9 cellular contexts compared by ENCODE assay signal in genomic region chr3:43998374-43998840, GRCh38.
A peak's percentile ranks its signal among the peaks of the same experiment; 100 is the strongest.
DNase-seq lines count a peak whose midpoint lies in the region; ATAC-seq and TF ChIP-seq lines count a peak whose summit lies in the region.
"Had no signal": no experiment of that assay in that cellular context is flagged by ENCODE, and none has a peak within 500 bp of the region (broad histone marks: within the 10 kb centered on the region; RNA-seq: fewer than 3 reads in every experiment).

No MANE protein-coding gene starts in this region.

- DNase-seq in DMS 273 (lab: John Stamatoyannopoulos, UW; ENCODE audit: unreplicated experiment) (peak; percentile 48), DMS 273 treated with DMSO at 0.1 percent for 48 hours (lab: John Stamatoyannopoulos, UW) (no peak), SJCRH30 (no peak), germinal center (ENCODE audit: low spot score) (peak; percentile 23), spleen (no peak), amygdala (lab: John Stamatoyannopoulos, UW) (no peak), NCI-H1048 (lab: John Stamatoyannopoulos, UW) (no peak)

- H3K27me3 ChIP-seq in SJCRH30 (no peaks in the 10 kb centered on the region), spleen (replicated peaks in 1 of 7) (peaks cover 14 to 99% (median 91%) of the 10 kb centered on the region in 7 donors)

- WGBS in spleen, 5 donors = 0 to 2% (median 2%) methylated on average over 23 to 25 of the region's 25 CpGs

- H3K36me3 ChIP-seq in SJCRH30 = no peaks in the 10 kb centered on the region
- H3K36me3 ChIP-seq in spleen = no peaks in the 10 kb centered on the region

- peak overlapping the region; percentile 51; the same call in 1 of the 2 replicates for H3K27ac ChIP-seq in SJCRH30
- peak overlapping the region in 4 of 8 donors; percentile 28 to 36 (median 34) for H3K27ac ChIP-seq in spleen
- H3K27ac ChIP-seq: 22Rv1 had no signal

- TF ChIP-seq POLR2A in spleen (IDR thresholded peaks at IDR 0.05) = no peak

- H3K4me1 ChIP-seq in SJCRH30 (no peaks in the 10 kb centered on the region), spleen (peaks cover 38 to 55% (median 52%) of the 10 kb centered on the region in 6 donors)

- ATAC-seq in HG03520 (IDR thresholded peaks at IDR 0.05; ENCODE audit: unreplicated experiment) = no peak

- no peaks in the 10 kb centered on the region for H3K9me3 ChIP-seq in SJCRH30 (replicated peaks)
- H3K9me3 ChIP-seq in spleen = no peaks in the 10 kb centered on the region

- peak overlapping the region; percentile 71 for H3K4me3 ChIP-seq in SJCRH30
- peak overlapping the region; percentile 39 to 72 (median 51) for H3K4me3 ChIP-seq in spleen

- intact Hi-C loops in spleen (cut with DNase I; ENCODE audit: low total_unique reads) = no loop called here

- no peak for TF ChIP-seq CTCF in spleen (IDR thresholded peaks at IDR 0.05 in 8 of 11, conservative IDR thresholded peaks at IDR 0.05 in 3 of 11)

Comparison
In these comparisons a context has a peak if more than half of its experiments do, and no peak if none do; other contexts are left out.
1. DNase-seq: peak in DMS 273 (single experiment) and germinal center (single experiment); none in DMS 273 treated with DMSO at 0.1 percent for 48 hours (single experiment), SJCRH30 (0 of 2), spleen (single experiment), amygdala (0 of 56) and NCI-H1048 (single experiment).